In the genomic region with DNA sequence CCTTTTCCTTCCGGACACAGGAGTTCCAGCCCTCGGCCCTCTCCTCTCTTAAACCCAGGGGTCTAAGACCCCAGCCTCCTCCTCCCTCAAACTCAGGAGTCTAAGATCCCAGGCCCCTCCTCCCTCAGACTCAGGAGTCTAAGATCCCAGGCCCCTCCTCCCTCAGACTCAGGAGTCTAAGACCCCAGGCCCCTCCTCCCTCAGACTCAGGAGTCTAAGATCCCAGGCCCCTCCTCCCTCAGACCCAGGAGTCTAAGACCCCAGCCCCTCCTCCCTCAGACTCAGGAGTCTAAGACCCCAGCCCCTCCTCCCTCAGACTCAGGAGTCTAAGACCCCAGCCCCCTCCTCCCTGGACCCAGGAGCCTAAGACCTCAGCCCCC, we compare ENCODE assay signal across 1 cellular context.
TF ChIP-seq lines count a peak whose summit lies in the region.

No MANE protein-coding gene starts in this region.

TF ChIP-seq in K562, 482 proteins besides CTCF, POLR2A, EP300 and RAD21:
- TF ChIP-seq ZBTB7A (IDR thresholded peaks at IDR 0.05; ENCODE audit: borderline replicate concordance, control insufficient read depth, low read depth, low read length): peak; percentile 2; the same call in 1 of the 2 replicates
TF ChIP-seq in K562: peak in this region for 1; not testable (repeated sequence) for 481.
